28 cellular contexts compared by ENCODE assay signal in the genomic region with DNA sequence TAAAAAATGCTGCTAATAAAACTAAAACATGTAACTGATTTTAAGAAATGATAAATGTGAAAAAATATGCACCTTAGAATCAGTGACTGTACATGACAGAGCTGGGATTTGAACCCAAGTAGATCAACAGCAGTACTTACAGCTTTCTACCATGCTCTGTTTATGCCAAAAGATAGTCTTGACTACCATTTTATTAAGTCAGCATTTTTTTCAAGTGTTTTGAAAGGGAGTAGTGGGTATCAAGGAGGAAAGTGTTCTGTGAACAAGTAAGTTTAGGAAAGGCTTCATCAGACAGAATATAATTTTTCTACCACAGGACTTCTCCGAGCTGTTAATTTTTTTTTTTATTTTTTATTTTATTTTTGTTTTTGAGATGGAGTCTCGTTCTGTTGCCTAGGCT.
"Had no signal": no experiment of that assay in that cellular context is flagged by ENCODE, and none has a peak within 500 bp of the region (broad histone marks: within the 10 kb centered on the region; RNA-seq: fewer than 3 reads in every experiment).

No MANE protein-coding gene starts in this region.

- ATAC-seq: effector memory CD8-positive, alpha-beta T cell; esophagus mucosa; foreskin keratinocyte; gastrocnemius medialis; gastroesophageal sphincter; heart left ventricle; heart right ventricle had no signal

- H3K27me3 ChIP-seq: colonic mucosa, esophagus muscularis mucosa, esophagus squamous epithelium, foreskin keratinocyte, gastrocnemius medialis, gastroesophageal sphincter, heart left ventricle had no signal

- H3K36me3 ChIP-seq: colonic mucosa, esophagus muscularis mucosa, esophagus squamous epithelium, gastrocnemius medialis, gastroesophageal sphincter, heart left ventricle, heart right ventricle had no signal

- H3K27ac ChIP-seq: colonic mucosa, coronary artery, dorsolateral prefrontal cortex, epithelial cell of prostate, esophagus muscularis mucosa, esophagus squamous epithelium, foreskin keratinocyte, gastrocnemius medialis, gastroesophageal sphincter, heart left ventricle, heart right ventricle had no signal

- H3K9me3 ChIP-seq: colonic mucosa, esophagus muscularis mucosa, esophagus squamous epithelium, gastrocnemius medialis, heart right ventricle had no signal

- H3K4me3 ChIP-seq: colonic mucosa, coronary artery, dorsolateral prefrontal cortex, esophagus muscularis mucosa, esophagus squamous epithelium, gastrocnemius medialis, gastroesophageal sphincter, heart left ventricle, heart right ventricle had no signal

- DNase-seq: colonic mucosa; cortex of kidney; dermis blood vessel endothelial cell; dorsolateral prefrontal cortex; effector CD4-positive, alpha-beta T cell; effector CD8-positive, alpha-beta T cell; effector memory CD4-positive, alpha-beta T cell; effector memory CD8-positive, alpha-beta T cell; endodermal cell; erythroblast; esophagus squamous epithelium; foreskin fibroblast; foreskin keratinocyte; foreskin melanocyte; gastrocnemius medialis; glutamatergic neuron; head of caudate nucleus; heart left ventricle; heart right ventricle had no signal

- H3K4me1 ChIP-seq: colonic mucosa, esophagus muscularis mucosa, esophagus squamous epithelium, foreskin keratinocyte, gastrocnemius medialis, gastroesophageal sphincter, heart left ventricle, heart right ventricle had no signal

- FAIRE-seq: colon, endometrium, endothelial cell of umbilical vein, frontal cortex had no signal
